ENCODE assay signal across 10 cellular contexts in genomic region chr10:90856261-90856660, GRCh38. TPM values are rescaled to one million over a fixed set of nuclear protein-coding genes. Genes with fewer than 3 reads are reported as not detected.
DNase-seq lines count a peak whose midpoint lies in the region; ATAC-seq and TF ChIP-seq lines count a peak whose summit lies in the region.
"Had no signal": no experiment of that assay in that cellular context is flagged by ENCODE, and none has a peak within 500 bp of the region (broad histone marks: within the 10 kb centered on the region; RNA-seq: fewer than 3 reads in every experiment).

No MANE protein-coding gene starts in this region.

- H3K36me3 ChIP-seq in PC-9 (ENCODE audit: low read depth) (no peaks in the 10 kb centered on the region), osteoblast (ENCODE audit: insufficient read depth, low read length) (no peaks in the 10 kb centered on the region)

- H2AFZ ChIP-seq in PC-9 (no peak overlapping the region), osteoblast (ENCODE audit: low read length) (peak overlapping the region; percentile 14)

- H3K79me2 ChIP-seq in PC-9 (ENCODE audit: low read depth) (no peaks in the 10 kb centered on the region), osteoblast (ENCODE audit: insufficient read depth, low read length) (peaks cover 21% of the 10 kb centered on the region)

- H3F3A ChIP-seq in PC-9 (ENCODE audit: insufficient read depth, low read depth): peaks cover 14% of the 10 kb centered on the region; the same call in 1 of the 2 replicates

- H3K27me3 ChIP-seq in PC-9 (ENCODE audit: insufficient read depth, low read depth) (no peaks in the 10 kb centered on the region), osteoblast (ENCODE audit: insufficient read depth, low read length) (no peaks in the 10 kb centered on the region)

- H3K27ac ChIP-seq in PC-9: no peak overlapping the region
- peak overlapping the region; percentile 98 for H3K27ac ChIP-seq in epithelial cell of prostate
- H3K27ac ChIP-seq in osteoblast (ENCODE audit: low read depth, low read length): no peak overlapping the region
- H3K27ac ChIP-seq in RWPE1: no peak overlapping the region

- H3K4me3 ChIP-seq in PC-9 (no peak overlapping the region), osteoblast (ENCODE audit: insufficient read depth, low read length) (peak overlapping the region; percentile 79)

- peak overlapping the region; percentile 55; the same call in 1 of the 2 replicates for H3K4me2 ChIP-seq in PC-9
- peak overlapping the region; percentile 79 for H3K4me2 ChIP-seq in osteoblast (ENCODE audit: insufficient read depth, low read length)

- no peak overlapping the region for H3K27ac Mint-ChIP-seq in T-helper 1 cell treated with Interleukin-12 subunit alpha and Interleukin-12 subunit beta and Interleukin-4 antibody, amounts not matched to agents 30 μg/mL and 1 μg/mL, for 36 hours

- H3K9me3 ChIP-seq in PC-9 (ENCODE audit: insufficient read depth, low read depth): no peaks in the 10 kb centered on the region
- no peaks in the 10 kb centered on the region for H3K9me3 ChIP-seq in osteoblast (ENCODE audit: low read depth, low read length)

- no peak for ATAC-seq in GM19455 (IDR thresholded peaks at IDR 0.05; ENCODE audit: unreplicated experiment)

- TF ChIP-seq CTCF in PC-9 (conservative IDR thresholded peaks at IDR 0.05): no peak
- TF ChIP-seq CTCF in osteoblast (IDR thresholded peaks at IDR 0.05; ENCODE audit: extremely low read depth, low read depth, low read length): no peak
- no peak for TF ChIP-seq CTCF in RWPE1 (conservative IDR thresholded peaks at IDR 0.05; ENCODE audit: low read depth)

- peak overlapping the region; percentile 23 for H3K4me3 Mint-ChIP-seq in T-helper 1 cell treated with Interleukin-12 subunit alpha and Interleukin-12 subunit beta and Interleukin-4 antibody, amounts not matched to agents 30 μg/mL and 1 μg/mL, for 36 hours

- DNase-seq in T-helper 1 cell: no peak
- no peak for DNase-seq in PC-9
- no peak for DNase-seq in epithelial cell of prostate (ENCODE audit: low read depth, low spot score)
- DNase-seq in osteoblast (ENCODE audit: insufficient read length, low spot score, missing footprints): peak; percentile 80
- DNase-seq in RWPE1 (ENCODE audit: low spot score): no peak
- no peak for DNase-seq in ACHN
- DNase-seq: stimulated activated CD4-positive, alpha-beta T cell treated with anti-CD3 and anti-CD28 coated beads, Interleukin-4, amount 100 ng/mL, for 24 hours had no signal

- POLR2A ChIA-PET in PC-9 (lab: Charles Lee; ENCODE audit: unreplicated experiment): no interaction called here
- POLR2A ChIA-PET in RWPE1 (lab: Yijun Ruan, JAX; ENCODE audit: low non-redundant PET): no interaction called here

- H3K27me3 Mint-ChIP-seq in T-helper 1 cell treated with Interleukin-12 subunit alpha and Interleukin-12 subunit beta and Interleukin-4 antibody, amounts not matched to agents 30 μg/mL and 1 μg/mL, for 36 hours (ENCODE audit: low read depth): peaks cover 76% of the 10 kb centered on the region

- in situ Hi-C loops in ACHN (cut with HindIII; ENCODE audit: low pct_ligation_motif_present, low pct_unique_long_range_greater_than_20kb, low sequenced_read_pairs): no loop called here

- no TSS peak for BruUV-seq in PC-9 (replicated peaks; lab: Mats Ljungman, UMichigan)

- H3K4me1 ChIP-seq in PC-9 (replicated peaks; ENCODE audit: insufficient read depth) (peaks cover 16% of the 10 kb centered on the region), osteoblast (ENCODE audit: insufficient read depth, low read length) (peaks cover 21% of the 10 kb centered on the region)

- no peaks in the 10 kb centered on the region for H3K9me2 ChIP-seq in PC-9 (ENCODE audit: insufficient read depth)

- H3K9me3 Mint-ChIP-seq in T-helper 1 cell treated with Interleukin-12 subunit alpha and Interleukin-12 subunit beta and Interleukin-4 antibody, amounts not matched to agents 30 μg/mL and 1 μg/mL, for 36 hours: peaks cover 4% of the 10 kb centered on the region

- H3K4me1 Mint-ChIP-seq in T-helper 1 cell treated with Interleukin-12 subunit alpha and Interleukin-12 subunit beta and Interleukin-4 antibody, amounts not matched to agents 30 μg/mL and 1 μg/mL, for 36 hours (ENCODE audit: low read depth): peaks cover 8% of the 10 kb centered on the region

- CTCF ChIA-PET in PC-9 (lab: Charles Lee): no interaction called here
- CTCF ChIA-PET in RWPE1 (lab: Yijun Ruan, JAX): interaction anchor here (0.7 to 2.2 kb wide), 5 partner anchors 9 to 532 kb away, joined by 3 to 10 read pairs (median 4); partner anchors contain the start of gene RPP30

- intact Hi-C loops in PC-9 (cut with micrococcal nuclease; ENCODE audit: unreplicated experiment): no loop called here

- H3K36me3 Mint-ChIP-seq in T-helper 1 cell treated with Interleukin-12 subunit alpha and Interleukin-12 subunit beta and Interleukin-4 antibody, amounts not matched to agents 30 μg/mL and 1 μg/mL, for 36 hours (ENCODE audit: low read depth): peaks cover 4% of the 10 kb centered on the region

- H4K20me1 ChIP-seq in PC-9 (ENCODE audit: insufficient read depth) (no peaks in the 10 kb centered on the region), osteoblast (ENCODE audit: insufficient read depth, low read length) (no peaks in the 10 kb centered on the region)

RNA-seq across cellular contexts. Expression of gene HTR7, which starts 1.6 kb away (rescaled TPM):
- total RNA-seq in PC-9 (2021): 0.52 and 0.55 TPM in 2 replicates
- total RNA-seq in osteoblast: 9.8 and 12.4 TPM in 2 replicates
- total RNA-seq: G401 had no signal

RNA-seq across cellular contexts. Expression of gene RPP30, which starts 15.5 kb away (rescaled TPM):
- total RNA-seq in PC-9 (2021) (25.4 and 32.4 TPM in 2 replicates), osteoblast (43.1 and 47.1 TPM in 2 replicates)
